Comparison of ENCODE assay signal across 28 cellular contexts in genomic region chr1:40414331-40414730, GRCh38. TPM values are rescaled to one million over a fixed set of nuclear protein-coding genes. Genes with fewer than 3 reads are reported as not detected.
A peak's percentile ranks its signal among the peaks of the same experiment; 100 is the strongest.
DNase-seq lines count a peak whose midpoint lies in the region; ATAC-seq and TF ChIP-seq lines count a peak whose summit lies in the region.
"Had no signal": no experiment of that assay in that cellular context is flagged by ENCODE, and none has a peak within 500 bp of the region (broad histone marks: within the 10 kb centered on the region; RNA-seq: fewer than 3 reads in every experiment).

No MANE protein-coding gene starts in this region.

- intact Hi-C loops in activated CD4-positive, alpha-beta T cell treated with anti-CD3 and anti-CD28 coated beads for 36 hours (cut with DNase I, micrococcal nuclease) = loop anchor here in 1 of 2 experiments (5.0 kb wide), 1 partner anchor 332 kb away; no protein-coding TSS in a partner anchor
- intact Hi-C loops in CD4-positive, alpha-beta memory T cell (cut with micrococcal nuclease) = no loop called here

- H3K4me1 Mint-ChIP-seq in activated CD4-positive, alpha-beta T cell treated with anti-CD3 and anti-CD28 coated beads for 36 hours = peaks cover 18% of the 10 kb centered on the region
- H3K4me1 Mint-ChIP-seq in CD4-positive, alpha-beta memory T cell = peaks cover 9 to 42% (median 18%) of the 10 kb centered on the region in 4 donors

- H3K27ac Mint-ChIP-seq in activated CD4-positive, alpha-beta T cell treated with anti-CD3 and anti-CD28 coated beads for 36 hours = peak overlapping the region; percentile 11
- H3K27ac Mint-ChIP-seq in CD4-positive, alpha-beta memory T cell = peak overlapping the region in 6 of 7 donors; percentile 36 to 75 (median 66)
- H3K27ac Mint-ChIP-seq in activated naive CD4-positive, alpha-beta T cell treated with anti-CD3 and anti-CD28 coated beads, Interleukin-2, amount 50 U/mL, for 72 hours = peak overlapping the region; percentile 76 to 94

- peaks cover 81% of the 10 kb centered on the region for H3K36me3 ChIP-seq in CD4-positive, alpha-beta memory T cell (ENCODE audit: insufficient read depth, low read length)
- peaks cover 12 to 64% (median 55%) of the 10 kb centered on the region in 4 donors for H3K36me3 ChIP-seq in liver (ENCODE audit: control insufficient read depth in 4 of 4, insufficient read depth in 3 of 4, low read depth in 1 of 4, low read length in 3 of 4)

- no peaks in the 10 kb centered on the region for H3K9me3 ChIP-seq in CD4-positive, alpha-beta memory T cell (ENCODE audit: control insufficient read depth in 1 of 2, low read length in 2 of 2)
- H3K9me3 ChIP-seq in liver (ENCODE audit: control insufficient read depth in 4 of 4, low read length in 3 of 4) = no peaks in the 10 kb centered on the region
- H3K9me3 ChIP-seq: esophagus squamous epithelium, SJSA1, transverse colon had no signal

- no peaks in the 10 kb centered on the region for H3K27me3 ChIP-seq in CD4-positive, alpha-beta memory T cell (ENCODE audit: insufficient read depth, low read length)
- no peaks in the 10 kb centered on the region for H3K27me3 ChIP-seq in liver (ENCODE audit: control insufficient read depth in 4 of 4, insufficient read depth in 4 of 4, low read length in 3 of 4)
- H3K27me3 ChIP-seq: cardiac muscle cell, esophagus squamous epithelium, SJSA1, transverse colon had no signal

- CTCF ChIA-PET in activated CD4-positive, alpha-beta T cell treated with anti-CD3 and anti-CD28 coated beads for 36 hours (lab: Charles Lee) = interaction anchor here (1.0 kb wide), 1 partner anchor 76 kb away, joined by 3 read pairs; no protein-coding TSS in a partner anchor
- CTCF ChIA-PET in CD4-positive, alpha-beta memory T cell (lab: Charles Lee; ENCODE audit: partially characterized antibody) = interaction anchor here (1.1 kb wide), 2 partner anchors 9 to 270 kb away, joined by 3 read pairs; no protein-coding TSS in a partner anchor

- H3K9me3 Mint-ChIP-seq in activated CD4-positive, alpha-beta T cell treated with anti-CD3 and anti-CD28 coated beads for 36 hours (ENCODE audit: low read depth) = no peaks in the 10 kb centered on the region
- no peaks in the 10 kb centered on the region for H3K9me3 Mint-ChIP-seq in CD4-positive, alpha-beta memory T cell
- H3K9me3 Mint-ChIP-seq in activated naive CD4-positive, alpha-beta T cell treated with anti-CD3 and anti-CD28 coated beads, Interleukin-2, amount 50 U/mL, for 72 hours = no peaks in the 10 kb centered on the region

- H3K36me3 Mint-ChIP-seq in activated CD4-positive, alpha-beta T cell treated with anti-CD3 and anti-CD28 coated beads for 36 hours (ENCODE audit: low read depth) = peaks cover 86% of the 10 kb centered on the region
- H3K36me3 Mint-ChIP-seq in CD4-positive, alpha-beta memory T cell = peaks cover 74 to 91% of the 10 kb centered on the region in 2 donors
- peaks cover 61 to 85% of the 10 kb centered on the region in 2 donors for H3K36me3 Mint-ChIP-seq in activated naive CD4-positive, alpha-beta T cell treated with anti-CD3 and anti-CD28 coated beads, Interleukin-2, amount 50 U/mL, for 72 hours

- WGBS in liver = 40% methylated on average over 3 of the region's 3 CpGs

- H3K4me3 ChIP-seq in CD4-positive, alpha-beta memory T cell (ENCODE audit: low read length in 2 of 2) = no peak overlapping the region
- H3K4me3 ChIP-seq in liver (ENCODE audit: low read depth in 1 of 3, low read length in 3 of 3) = no peak overlapping the region
- H3K4me3 ChIP-seq: cardiac muscle cell, esophagus squamous epithelium, SJSA1, skin epidermis, transverse colon had no signal

- H3K27me3 Mint-ChIP-seq in activated CD4-positive, alpha-beta T cell treated with anti-CD3 and anti-CD28 coated beads for 36 hours = no peaks in the 10 kb centered on the region
- H3K27me3 Mint-ChIP-seq in CD4-positive, alpha-beta memory T cell = no peaks in the 10 kb centered on the region

- DNase-seq in activated CD4-positive, alpha-beta T cell treated with anti-CD3 and anti-CD28 coated beads for 36 hours = no peak
- DNase-seq in activated CD4-positive, alpha-beta T cell treated with anti-CD3 and anti-CD28 coated beads, Interleukin-2, amount 50 U/mL, for 48 hours = no peak
- no peak for DNase-seq in CD4-positive, alpha-beta memory T cell
- DNase-seq in activated naive CD4-positive, alpha-beta T cell treated with anti-CD3 and anti-CD28 coated beads, Interleukin-2, amount 50 U/mL, for 72 hours (ENCODE audit: low spot score in 2 of 2) = no peak
- DNase-seq in globus pallidus (ENCODE audit: low spot score) = no peak
- DNase-seq in islet precursor cell = no peak
- DNase-seq: activated CD4-positive, CD25-positive, alpha-beta regulatory T cell treated with anti-CD3 and anti-CD28 coated beads, Interleukin-2, amount 50 U/mL, for 72 hours; activated CD8-positive, alpha-beta memory T cell treated with anti-CD3 and anti-CD28 coated beads, Interleukin-2, amount 50 U/mL, for 4 hours; activated gamma-delta T cell; aorta; cortex of kidney; esophagus squamous epithelium; foreskin melanocyte; GOT3; Karpas-422; left cardiac atrium; mesendoderm; MV-4-11; NCI-H146; NCI-H446; NCI-H774; RPMI8226; transverse colon had no signal

- ATAC-seq in activated CD4-positive, alpha-beta T cell treated with anti-CD3 and anti-CD28 coated beads for 36 hours = peak; percentile 19
- no peak for ATAC-seq in activated naive CD4-positive, alpha-beta T cell treated with anti-CD3 and anti-CD28 coated beads, Interleukin-2, amount 50 U/mL, for 72 hours
- ATAC-seq in HG02759 (IDR thresholded peaks at IDR 0.05; ENCODE audit: unreplicated experiment) = no peak
- ATAC-seq: left cardiac atrium had no signal

- no peak overlapping the region for H3K4me3 Mint-ChIP-seq in activated CD4-positive, alpha-beta T cell treated with anti-CD3 and anti-CD28 coated beads for 36 hours
- no peak overlapping the region for H3K4me3 Mint-ChIP-seq in CD4-positive, alpha-beta memory T cell

- TF ChIP-seq CTCF in liver (IDR thresholded peaks at IDR 0.05; ENCODE audit: low read depth, low read length, missing input control) = no peak

- no peaks in the 10 kb centered on the region for H3K4me1 ChIP-seq in CD4-positive, alpha-beta memory T cell (ENCODE audit: insufficient read depth, low read length)
- peaks cover 0 to 19% (median 7%) of the 10 kb centered on the region in 4 donors for H3K4me1 ChIP-seq in liver (ENCODE audit: control insufficient read depth in 4 of 4, insufficient read depth in 4 of 4, low read length in 3 of 4)
- H3K4me1 ChIP-seq: esophagus squamous epithelium, SJSA1, transverse colon had no signal

- no peak for TF ChIP-seq RAD21 in liver (IDR thresholded peaks at IDR 0.05)

- POLR2A ChIA-PET in activated CD4-positive, alpha-beta T cell treated with anti-CD3 and anti-CD28 coated beads for 36 hours (lab: Charles Lee) = no interaction called here
- POLR2A ChIA-PET in CD4-positive, alpha-beta memory T cell (lab: Charles Lee; ENCODE audit: partially characterized antibody) = no interaction called here

- H3K9ac ChIP-seq in liver (ENCODE audit: low read depth in 1 of 2, low read length in 2 of 2) = no peak overlapping the region

- no peak overlapping the region for H3K27ac ChIP-seq in CD4-positive, alpha-beta memory T cell (ENCODE audit: low read depth, low read length)
- peak overlapping the region in 1 of 2 donors; percentile 15 for H3K27ac ChIP-seq in liver (ENCODE audit: low read depth in 1 of 2, low read length in 2 of 2)
- H3K27ac ChIP-seq: cardiac muscle cell, esophagus squamous epithelium, SJSA1, skin epidermis, transverse colon had no signal

TF ChIP-seq in liver, 16 proteins besides CTCF, POLR2A, EP300 and RAD21 (continues in another document):
- TF ChIP-seq REST (IDR thresholded peaks at IDR 0.05) (no peak), FOXA1 (IDR thresholded peaks at IDR 0.05) (no peak), RXRA (IDR thresholded peaks at IDR 0.05) (peak in 1 of 2 donors; percentile 31), ATF3 (IDR thresholded peaks at IDR 0.05) (no peak), FOXA2 (IDR thresholded peaks at IDR 0.05) (no peak)

RNA-seq across cellular contexts. Expression of gene ZFP69B, which starts 35.9 kb away (rescaled TPM):
- 1 to 10 TPM; 4.6 to 5.3 TPM for total RNA-seq in activated CD4-positive, alpha-beta T cell treated with anti-CD3 and anti-CD28 coated beads for 36 hours
- 1 to 10 TPM; 7.5 to 7.9 TPM for total RNA-seq in CD4-positive, alpha-beta memory T cell
- polyA plus RNA-seq in CD4-positive, alpha-beta memory T cell = 1 to 10 TPM; 2.1 to 2.4 TPM
- total RNA-seq in activated naive CD4-positive, alpha-beta T cell treated with anti-CD3 and anti-CD28 coated beads, Interleukin-2, amount 50 U/mL, for 72 hours = 1 to 10 TPM; 1.6 to 6.9 TPM
- total RNA-seq in liver = under 1 TPM; 0.79 to 0.92 TPM
- polyA plus RNA-seq in liver = under 1 TPM; 0.19 to 0.45 TPM

RNA-seq across cellular contexts. Expression of gene SMAP2, which starts 40.8 kb away (rescaled TPM):
- total RNA-seq in activated CD4-positive, alpha-beta T cell treated with anti-CD3 and anti-CD28 coated beads for 36 hours = 100 to 1,000 TPM; 241 to 258 TPM
- total RNA-seq in CD4-positive, alpha-beta memory T cell = 100 to 1,000 TPM; 123 TPM
- 100 to 1,000 TPM; 258 to 358 TPM for polyA plus RNA-seq in CD4-positive, alpha-beta memory T cell
- total RNA-seq in activated naive CD4-positive, alpha-beta T cell treated with anti-CD3 and anti-CD28 coated beads, Interleukin-2, amount 50 U/mL, for 72 hours = 100 to 1,000 TPM; 229 to 299 TPM
- total RNA-seq in liver = 10 to 100 TPM; 20.0 to 36.8 TPM
- 10 to 100 TPM; 25.5 to 34.1 TPM for polyA plus RNA-seq in liver

Comparison
In these comparisons a context has a peak if more than half of its experiments do, and no peak if none do; other contexts are left out.
1. H3K27ac Mint-ChIP-seq: peak in every context shown above with its lines; median percentile 85 in activated naive CD4-positive, alpha-beta T cell treated with anti-CD3 and anti-CD28 coated beads, Interleukin-2, amount 50 U/mL, for 72 hours; 66 in CD4-positive, alpha-beta memory T cell; 11 in activated CD4-positive, alpha-beta T cell treated with anti-CD3 and anti-CD28 coated beads for 36 hours.